10 cellular contexts compared by ENCODE assay signal in the genomic region with DNA sequence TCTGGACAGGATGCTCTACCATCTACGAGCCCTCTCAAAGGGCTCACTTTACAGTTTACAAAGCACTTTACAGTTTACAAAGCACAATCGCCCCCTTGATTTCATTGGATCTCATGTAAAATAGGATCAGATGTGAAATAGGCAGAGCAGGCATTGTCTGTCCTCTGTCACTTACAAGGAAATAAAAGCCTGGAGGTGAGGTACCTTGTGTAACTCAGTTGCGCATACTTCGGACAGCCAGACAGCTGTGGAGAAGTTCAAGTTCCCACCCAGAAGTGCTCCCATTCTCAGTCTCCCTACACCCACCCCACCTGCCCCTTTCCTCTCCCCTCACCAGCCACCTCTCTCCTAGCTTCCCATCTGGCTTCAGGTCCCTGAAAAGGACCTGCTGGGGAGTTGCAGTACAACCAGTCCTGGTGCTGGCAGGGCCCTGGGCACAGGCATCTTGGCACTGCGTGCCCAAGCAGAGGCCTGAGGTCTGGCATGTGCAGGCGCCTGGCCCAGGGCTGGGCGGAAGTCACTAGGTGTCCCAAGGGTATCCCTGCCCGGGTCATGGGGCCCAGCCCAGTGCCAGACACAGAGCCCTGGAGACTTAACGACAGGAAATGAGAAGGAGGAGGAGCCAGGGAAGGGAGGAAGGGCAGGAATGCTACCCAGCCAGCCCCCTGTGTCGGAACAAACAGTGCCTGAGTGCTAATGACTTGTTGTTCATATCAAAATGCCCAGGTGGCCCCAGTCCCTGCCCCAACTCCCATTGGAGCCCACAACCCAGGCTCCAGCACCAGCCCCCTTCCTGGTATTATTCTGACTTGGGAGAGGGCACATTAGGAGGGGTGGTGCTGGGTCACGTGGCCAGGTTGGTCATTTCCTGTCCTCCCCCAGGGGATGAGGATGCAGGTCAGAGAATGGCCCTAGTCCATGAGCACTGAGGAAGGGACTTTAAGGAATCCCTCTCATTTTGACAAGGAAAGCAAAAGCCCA. TPM values are rescaled to one million over a fixed set of nuclear protein-coding genes. Genes with fewer than 3 reads are reported as not detected.
A peak's percentile ranks its signal among the peaks of the same experiment; 100 is the strongest.
DNase-seq lines count a peak whose midpoint lies in the region; ATAC-seq and TF ChIP-seq lines count a peak whose summit lies in the region.
"Had no signal": no experiment of that assay in that cellular context is flagged by ENCODE, and none has a peak within 500 bp of the region (broad histone marks: within the 10 kb centered on the region; RNA-seq: fewer than 3 reads in every experiment).

No MANE protein-coding gene starts in this region.

- H4K20me1 ChIP-seq in mammary epithelial cell (ENCODE audit: insufficient read depth, low read length): no peaks in the 10 kb centered on the region

- no peak overlapping the region for H3K4me3 Mint-ChIP-seq in IgD-negative memory B cell
- no peak overlapping the region for H3K4me3 Mint-ChIP-seq in T-helper 2 cell treated with Interferon-gamma antibody and Interleukin-4, amounts not matched to agents 5 μg/mL and 100 μg/mL, for 36 hours
- H3K4me3 Mint-ChIP-seq: brain had no signal

- H3K9ac ChIP-seq in mammary epithelial cell (ENCODE audit: insufficient read depth, low read length): peak overlapping the region; percentile 33

- H3K4me1 ChIP-seq in mammary epithelial cell (ENCODE audit: insufficient read depth, low read length) (peaks cover 70% of the 10 kb centered on the region), right lobe of liver (no peaks in the 10 kb centered on the region), upper lobe of left lung (peaks cover 56 to 67% (median 60%) of the 10 kb centered on the region in 4 donors)

- H3K9me3 ChIP-seq in mammary epithelial cell (replicated peaks; ENCODE audit: insufficient read depth, low read length) (no peaks in the 10 kb centered on the region), right lobe of liver (no peaks in the 10 kb centered on the region), upper lobe of left lung (no peaks in the 10 kb centered on the region)

- intact Hi-C loops in mammary epithelial cell (cut with micrococcal nuclease) (loop anchor here (2.0 kb wide), 1 partner anchor 13 kb away; no protein-coding TSS in a partner anchor), right lobe of liver (cut with DNase I) (no loop called here)

- no peaks in the 10 kb centered on the region for H3K36me3 Mint-ChIP-seq in IgD-negative memory B cell
- H3K36me3 Mint-ChIP-seq in T-helper 2 cell treated with Interferon-gamma antibody and Interleukin-4, amounts not matched to agents 5 μg/mL and 100 μg/mL, for 36 hours (ENCODE audit: low read depth): no peaks in the 10 kb centered on the region
- H3K36me3 Mint-ChIP-seq: brain had no signal

- no peak for TF ChIP-seq CTCF in mammary epithelial cell (conservative IDR thresholded peaks at IDR 0.05 in 1 of 2, IDR thresholded peaks at IDR 0.05 in 1 of 2; ENCODE audit: extremely low read depth in 1 of 2, insufficient read depth in 1 of 2, low read depth in 1 of 2, low read length in 2 of 2)
- no peak for TF ChIP-seq CTCF in right lobe of liver (IDR thresholded peaks at IDR 0.05)
- TF ChIP-seq CTCF in upper lobe of left lung (IDR thresholded peaks at IDR 0.05): peak in 1 of 6 experiments; percentile 16

- H3K4me3 ChIP-seq in mammary epithelial cell (replicated peaks in 1 of 3; ENCODE audit: insufficient read depth in 1 of 3, low read depth in 2 of 3, low read length in 3 of 3): no peak overlapping the region
- H3K4me3 ChIP-seq in right lobe of liver: no peak overlapping the region
- H3K4me3 ChIP-seq in upper lobe of left lung: no peak overlapping the region

- H3K27ac ChIP-seq in mammary epithelial cell (ENCODE audit: insufficient read depth, low read depth, low read length) (peak overlapping the region; percentile 94), right lobe of liver (peak overlapping the region in 2 of 3 donors; percentile 13 to 24), upper lobe of left lung (peak overlapping the region; percentile 66 to 90 (median 80))

- CTCF ChIA-PET in mammary epithelial cell (lab: Charles Lee; ENCODE audit: low non-redundant PET): no interaction called here

- TSS peak; percentile 38 for BruUV-seq in mammary epithelial cell (replicated peaks; lab: Mats Ljungman, UMichigan)

- peak in 2 of 4 donors; percentile 48 to 54 for TF ChIP-seq EP300 in upper lobe of left lung (IDR thresholded peaks at IDR 0.05)

- H3K27me3 Mint-ChIP-seq in IgD-negative memory B cell: no peaks in the 10 kb centered on the region
- no peaks in the 10 kb centered on the region for H3K27me3 Mint-ChIP-seq in T-helper 2 cell treated with Interferon-gamma antibody and Interleukin-4, amounts not matched to agents 5 μg/mL and 100 μg/mL, for 36 hours (ENCODE audit: low read depth)

- 14% methylated on average over 11 of the region's 11 CpGs for WGBS in mammary epithelial cell (ENCODE audit: low coverage, missing lambda C conversion rate)
- 50% methylated on average over 5 of the region's 11 CpGs for WGBS in right lobe of liver (ENCODE audit: insufficient coverage, low coverage, low lambda C conversion rate, missing lambda C conversion rate)
- WGBS in upper lobe of left lung, 2 donors: 37 to 48% methylated on average over 7 to 11 of the region's 11 CpGs

- H3K79me2 ChIP-seq in mammary epithelial cell (ENCODE audit: insufficient read depth, low read length): no peaks in the 10 kb centered on the region

- DNase-seq in mammary epithelial cell (peak; percentile 61), right lobe of liver (no peak), upper lobe of left lung (peak; percentile 85 to 93), OCI-M2 (lab: John Stamatoyannopoulos, UW; ENCODE audit: unreplicated experiment) (no peak)
- no peak for DNase-seq in T-helper 2 cell treated with Interferon-gamma antibody and Interleukin-4, amounts not matched to agents 5 μg/mL and 100 μg/mL, for 36 hours (ENCODE audit: low spot score)
- DNase-seq: SHP77 had no signal

- in situ Hi-C loops in mammary epithelial cell (cut with MboI; ENCODE audit: low sequenced_read_pairs in 2 of 2): no loop called here

- dilution Hi-C loops in mammary epithelial cell (cut with HindIII; ENCODE audit: low sequenced_read_pairs): no loop called here

- H3K4me1 Mint-ChIP-seq in IgD-negative memory B cell: peaks cover 22 to 45% (median 41%) of the 10 kb centered on the region in 3 donors
- H3K4me1 Mint-ChIP-seq in T-helper 2 cell treated with Interferon-gamma antibody and Interleukin-4, amounts not matched to agents 5 μg/mL and 100 μg/mL, for 36 hours (ENCODE audit: low read depth): peaks cover 26% of the 10 kb centered on the region

- TF ChIP-seq POLR2A in right lobe of liver (IDR thresholded peaks at IDR 0.05) (no peak), upper lobe of left lung (IDR thresholded peaks at IDR 0.05) (peak in 1 of 4 donors; percentile 26)

- H2AFZ ChIP-seq in mammary epithelial cell (ENCODE audit: low read depth, low read length): peak overlapping the region; percentile 72

- peak overlapping the region in 2 of 3 donors; percentile 39 to 87 for H3K27ac Mint-ChIP-seq in IgD-negative memory B cell
- H3K27ac Mint-ChIP-seq in T-helper 2 cell treated with Interferon-gamma antibody and Interleukin-4, amounts not matched to agents 5 μg/mL and 100 μg/mL, for 36 hours: no peak overlapping the region

- H3K36me3 ChIP-seq in mammary epithelial cell (ENCODE audit: insufficient read depth, low read length): no peaks in the 10 kb centered on the region
- no peaks in the 10 kb centered on the region for H3K36me3 ChIP-seq in right lobe of liver
- H3K36me3 ChIP-seq in upper lobe of left lung: peaks cover 0 to 32% (median 17%) of the 10 kb centered on the region in 4 donors

- H3K27me3 ChIP-seq in mammary epithelial cell (ENCODE audit: insufficient read depth, low read length) (no peaks in the 10 kb centered on the region), right lobe of liver (no peaks in the 10 kb centered on the region), upper lobe of left lung (no peaks in the 10 kb centered on the region)

- ATAC-seq in right lobe of liver (peak; percentile 40 to 61 (median 58)), upper lobe of left lung (ENCODE audit: low FRiP score in 2 of 2) (peak; percentile 38 to 86), GM19035 (IDR thresholded peaks at IDR 0.05; ENCODE audit: unreplicated experiment) (no peak), HG03439 (IDR thresholded peaks at IDR 0.05; ENCODE audit: unreplicated experiment) (no peak)

- H3K4me2 ChIP-seq in mammary epithelial cell (ENCODE audit: insufficient read depth, low read depth, low read length): peak overlapping the region; percentile 69

- peaks cover 0 to 2% (median 0%) of the 10 kb centered on the region in 3 donors for H3K9me3 Mint-ChIP-seq in IgD-negative memory B cell
- H3K9me3 Mint-ChIP-seq in T-helper 2 cell treated with Interferon-gamma antibody and Interleukin-4, amounts not matched to agents 5 μg/mL and 100 μg/mL, for 36 hours: no peaks in the 10 kb centered on the region
- H3K9me3 Mint-ChIP-seq: brain had no signal

RNA-seq across cellular contexts. Expression of a gene that starts 5.4 kb away (rescaled TPM):
- polyA plus RNA-seq in IgD-negative memory B cell: 0.26 TPM
- 10 to 100 TPM in 1 of 2 donors, 1 to 10 TPM in 1; 9.7 to 41.0 TPM for total RNA-seq in mammary epithelial cell
- polyA plus RNA-seq in mammary epithelial cell: 6.2 TPM
- 10.0 TPM for polyA minus RNA-seq in mammary epithelial cell
- total RNA-seq in right lobe of liver: 1 to 10 TPM in 5 of 6 experiments, under 1 TPM in 1; 0.81 to 4.6 (median 2.6) TPM
- 10 to 100 TPM; 19.0 to 94.0 (median 52.1) TPM for total RNA-seq in upper lobe of left lung

RNA-seq across cellular contexts. Expression of a gene that starts 19.7 kb away (rescaled TPM):
- polyA plus RNA-seq in IgD-negative memory B cell: 21.7 TPM
- total RNA-seq in mammary epithelial cell: 10 to 100 TPM; 22.0 to 29.3 TPM
- 11.8 TPM for polyA plus RNA-seq in mammary epithelial cell
- 22.0 TPM for polyA minus RNA-seq in mammary epithelial cell
- total RNA-seq in right lobe of liver: 10 to 100 TPM; 12.4 to 20.4 (median 18.0) TPM
- 10 to 100 TPM; 26.5 to 36.5 (median 33.9) TPM for total RNA-seq in upper lobe of left lung

RNA-seq across cellular contexts. Expression of a gene that starts 28.0 kb away (rescaled TPM):
- polyA plus RNA-seq in IgD-negative memory B cell (not detected), mammary epithelial cell (not detected)
- total RNA-seq in mammary epithelial cell (not detected), right lobe of liver (not detected), upper lobe of left lung (1 to 10 TPM in 2 of 6 donors, under 1 TPM in 2, not detected in 2; 0.14 to 2.1 (median 0.83) TPM)
- not detected for polyA minus RNA-seq in mammary epithelial cell

RNA-seq across cellular contexts. Expression of a gene that starts 47.5 kb away (rescaled TPM):
- polyA plus RNA-seq in IgD-negative memory B cell (46.0 TPM), mammary epithelial cell (10.7 TPM)
- total RNA-seq in mammary epithelial cell (10 to 100 TPM; 14.8 to 32.7 TPM), right lobe of liver (10 to 100 TPM in 3 of 6 experiments, 1 to 10 TPM in 3; 6.9 to 13.2 (median 10.4) TPM), upper lobe of left lung (10 to 100 TPM in 5 of 6 donors, 1 to 10 TPM in 1; 6.5 to 28.0 (median 16.4) TPM)
- 3.8 TPM for polyA minus RNA-seq in mammary epithelial cell

Comparison
In these comparisons a context has a peak if more than half of its experiments do, and no peak if none do; other contexts are left out.
1. DNase-seq: peak in mammary epithelial cell (single experiment) and upper lobe of left lung (2 of 2); none in right lobe of liver (0 of 3), OCI-M2 (single experiment) and T-helper 2 cell treated with Interferon-gamma antibody and Interleukin-4, amounts not matched to agents 5 μg/mL and 100 μg/mL, for 36 hours (single experiment).
2. H3K27ac ChIP-seq: peak in every context shown above with its lines; median percentile 94 in mammary epithelial cell; 80 in upper lobe of left lung; 18 in right lobe of liver.
3. ATAC-seq: peak in right lobe of liver (4 of 4) and upper lobe of left lung (2 of 2); none in GM19035 (single experiment) and HG03439 (single experiment).